In the genomic region with DNA sequence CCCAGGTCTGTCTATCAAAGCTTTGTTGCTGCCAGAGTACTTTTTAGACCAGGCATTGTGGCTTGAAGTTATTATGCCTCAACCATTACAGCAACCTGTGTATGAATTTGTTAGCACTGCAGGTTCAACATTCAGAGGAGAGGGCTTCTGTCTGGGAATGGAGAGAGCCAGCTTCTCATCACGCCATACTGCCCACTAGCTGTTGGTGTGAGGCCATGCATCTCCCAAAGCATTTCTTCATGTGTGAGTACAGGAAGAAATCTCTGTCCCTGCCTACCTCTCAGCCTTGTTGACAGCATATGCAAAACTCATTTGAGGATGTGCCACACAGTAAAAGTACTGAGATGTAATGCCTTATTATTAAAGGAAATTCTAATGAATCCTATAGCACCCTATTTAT, we compare ENCODE assay signal across 1 cellular context.
TF ChIP-seq lines count a peak whose summit lies in the region.

No MANE protein-coding gene starts in this region.

TF ChIP-seq in SK-N-SH treated with all-trans-retinoic acid at 6 μM for 48 hours, 23 proteins besides CTCF, POLR2A, EP300 and RAD21 (continued from another document):
- TF ChIP-seq, protein P1, sequence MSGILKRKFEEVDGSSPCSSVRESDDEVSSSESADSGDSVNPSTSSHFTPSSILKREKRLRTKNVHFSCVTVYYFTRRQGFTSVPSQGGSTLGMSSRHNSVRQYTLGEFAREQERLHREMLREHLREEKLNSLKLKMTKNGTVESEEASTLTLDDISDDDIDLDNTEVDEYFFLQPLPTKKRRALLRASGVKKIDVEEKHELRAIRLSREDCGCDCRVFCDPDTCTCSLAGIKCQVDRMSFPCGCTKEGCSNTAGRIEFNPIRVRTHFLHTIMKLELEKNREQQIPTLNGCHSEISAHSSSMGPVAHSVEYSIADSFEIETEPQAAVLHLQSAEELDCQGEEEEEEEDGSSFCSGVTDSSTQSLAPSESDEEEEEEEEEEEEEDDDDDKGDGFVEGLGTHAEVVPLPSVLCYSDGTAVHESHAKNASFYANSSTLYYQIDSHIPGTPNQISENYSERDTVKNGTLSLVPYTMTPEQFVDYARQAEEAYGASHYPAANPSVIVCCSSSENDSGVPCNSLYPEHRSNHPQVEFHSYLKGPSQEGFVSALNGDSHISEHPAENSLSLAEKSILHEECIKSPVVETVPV (CRISPR knock-in tag; IDR thresholded peaks at IDR 0.05), result no peak
- no peak for TF ChIP-seq ZC3H10 (CRISPR knock-in tag; IDR thresholded peaks at IDR 0.05)
- TF ChIP-seq, protein P2, sequence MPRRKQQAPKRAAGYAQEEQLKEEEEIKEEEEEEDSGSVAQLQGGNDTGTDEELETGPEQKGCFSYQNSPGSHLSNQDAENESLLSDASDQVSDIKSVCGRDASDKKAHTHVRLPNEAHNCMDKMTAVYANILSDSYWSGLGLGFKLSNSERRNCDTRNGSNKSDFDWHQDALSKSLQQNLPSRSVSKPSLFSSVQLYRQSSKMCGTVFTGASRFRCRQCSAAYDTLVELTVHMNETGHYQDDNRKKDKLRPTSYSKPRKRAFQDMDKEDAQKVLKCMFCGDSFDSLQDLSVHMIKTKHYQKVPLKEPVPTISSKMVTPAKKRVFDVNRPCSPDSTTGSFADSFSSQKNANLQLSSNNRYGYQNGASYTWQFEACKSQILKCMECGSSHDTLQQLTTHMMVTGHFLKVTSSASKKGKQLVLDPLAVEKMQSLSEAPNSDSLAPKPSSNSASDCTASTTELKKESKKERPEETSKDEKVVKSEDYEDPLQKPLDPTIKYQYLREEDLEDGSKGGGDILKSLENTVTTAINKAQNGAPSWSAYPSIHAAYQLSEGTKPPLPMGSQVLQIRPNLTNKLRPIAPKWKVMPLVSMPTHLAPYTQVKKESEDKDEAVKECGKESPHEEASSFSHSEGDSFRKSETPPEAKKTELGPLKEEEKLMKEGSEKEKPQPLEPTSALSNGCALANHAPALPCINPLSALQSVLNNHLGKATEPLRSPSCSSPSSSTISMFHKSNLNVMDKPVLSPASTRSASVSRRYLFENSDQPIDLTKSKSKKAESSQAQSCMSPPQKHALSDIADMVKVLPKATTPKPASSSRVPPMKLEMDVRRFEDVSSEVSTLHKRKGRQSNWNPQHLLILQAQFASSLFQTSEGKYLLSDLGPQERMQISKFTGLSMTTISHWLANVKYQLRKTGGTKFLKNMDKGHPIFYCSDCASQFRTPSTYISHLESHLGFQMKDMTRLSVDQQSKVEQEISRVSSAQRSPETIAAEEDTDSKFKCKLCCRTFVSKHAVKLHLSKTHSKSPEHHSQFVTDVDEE (CRISPR knock-in tag; IDR thresholded peaks at IDR 0.05), result no peak
- TF ChIP-seq ZNF565 (CRISPR knock-in tag; conservative IDR thresholded peaks at IDR 0.05; ENCODE audit: low read depth), result no peak
